Comparison of ENCODE assay signal across 1 cellular context in the genomic region with DNA sequence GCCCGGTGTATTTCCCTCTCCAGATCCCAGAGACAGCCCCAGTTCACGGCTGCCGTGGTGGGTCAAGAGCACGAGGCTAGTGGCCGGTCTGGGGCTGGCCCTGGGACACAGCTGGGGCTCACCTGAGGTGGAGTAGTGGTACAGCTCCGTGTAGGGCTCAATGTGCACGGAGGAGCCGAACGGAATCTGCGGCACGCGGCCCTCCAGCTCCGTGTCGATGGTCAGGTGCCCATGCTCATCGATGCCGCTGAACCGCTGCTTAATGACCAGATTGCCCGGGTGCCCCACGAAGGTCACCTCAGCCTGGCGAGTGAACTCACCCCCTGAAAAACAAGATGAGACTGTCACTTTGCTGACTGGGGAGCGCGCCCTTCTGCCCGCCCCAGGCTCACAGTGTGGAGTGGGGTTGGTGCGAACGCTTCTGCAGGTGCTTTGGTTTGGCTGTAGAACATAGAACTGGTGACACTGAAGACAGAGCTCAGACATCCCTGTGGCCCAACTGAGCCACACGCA.
TF ChIP-seq lines count a peak whose summit lies in the region.

No MANE protein-coding gene starts in this region.

TF ChIP-seq in HepG2, 621 proteins besides CTCF, POLR2A, EP300 and RAD21:
- TF ChIP-seq, protein P1, sequence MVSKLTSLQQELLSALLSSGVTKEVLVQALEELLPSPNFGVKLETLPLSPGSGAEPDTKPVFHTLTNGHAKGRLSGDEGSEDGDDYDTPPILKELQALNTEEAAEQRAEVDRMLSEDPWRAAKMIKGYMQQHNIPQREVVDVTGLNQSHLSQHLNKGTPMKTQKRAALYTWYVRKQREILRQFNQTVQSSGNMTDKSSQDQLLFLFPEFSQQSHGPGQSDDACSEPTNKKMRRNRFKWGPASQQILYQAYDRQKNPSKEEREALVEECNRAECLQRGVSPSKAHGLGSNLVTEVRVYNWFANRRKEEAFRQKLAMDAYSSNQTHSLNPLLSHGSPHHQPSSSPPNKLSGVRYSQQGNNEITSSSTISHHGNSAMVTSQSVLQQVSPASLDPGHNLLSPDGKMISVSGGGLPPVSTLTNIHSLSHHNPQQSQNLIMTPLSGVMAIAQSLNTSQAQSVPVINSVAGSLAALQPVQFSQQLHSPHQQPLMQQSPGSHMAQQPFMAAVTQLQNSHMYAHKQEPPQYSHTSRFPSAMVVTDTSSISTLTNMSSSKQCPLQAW (CRISPR knock-in tag; IDR thresholded peaks at IDR 0.05) = no peak
- TF ChIP-seq AGO2 (optimal IDR thresholded peaks at IDR 0.05; ENCODE audit: low read depth, low read length) (peak; percentile 50), ZNF660 (CRISPR knock-in tag; IDR thresholded peaks at IDR 0.05; ENCODE audit: borderline replicate concordance, low read depth) (no peak)
